ENCODE assay signal across 22 cellular contexts in genomic region chr14:32618991-32619390, GRCh38.
"Had no signal": no experiment of that assay in that cellular context is flagged by ENCODE, and none has a peak within 500 bp of the region (broad histone marks: within the 10 kb centered on the region; RNA-seq: fewer than 3 reads in every experiment).

No MANE protein-coding gene starts in this region.

- H3K4me3 ChIP-seq: SJCRH30 had no signal

- H3K4me1 ChIP-seq: SJCRH30 had no signal

- H3K27ac Mint-ChIP-seq: T-helper 17 cell had no signal

- DNase-seq: IMR-90, Karpas-422, KG1, MM.1S, NCI-H1092 treated with DMSO at 0.1 percent for 48 hours, NCI-H1436, NCI-H187, NCI-H2029, NCI-H2081 treated with DMSO at 0.1 percent for 48 hours, NCI-H2171 treated with DMSO at 0.1 percent for 48 hours, NCI-H345, NCI-H524, NCI-H526 treated with DMSO at 0.1 percent for 48 hours, NCI-H748 treated with DMSO at 0.1 percent for 48 hours, SHP77 treated with DMSO at 0.1 percent for 48 hours, SJCRH30, T-helper 1 cell, T-helper 17 cell had no signal

- H3K4me1 Mint-ChIP-seq: T-helper 17 cell had no signal

- H3K27me3 ChIP-seq: SJCRH30 had no signal

- H3K36me3 ChIP-seq: SJCRH30 had no signal

- H3K9me3 ChIP-seq: SJCRH30 had no signal

- H3K27ac ChIP-seq: SJCRH30 had no signal

- H3K4me3 Mint-ChIP-seq: T-helper 17 cell had no signal

- ATAC-seq: HepG2, Panc1, Right ventricle myocardium inferior, SK-N-SH treated with all-trans-retinoic acid at 6 μM for 48 hours, T-helper 17 cell had no signal
